ENCODE assay signal across 18 cellular contexts in the genomic region with DNA sequence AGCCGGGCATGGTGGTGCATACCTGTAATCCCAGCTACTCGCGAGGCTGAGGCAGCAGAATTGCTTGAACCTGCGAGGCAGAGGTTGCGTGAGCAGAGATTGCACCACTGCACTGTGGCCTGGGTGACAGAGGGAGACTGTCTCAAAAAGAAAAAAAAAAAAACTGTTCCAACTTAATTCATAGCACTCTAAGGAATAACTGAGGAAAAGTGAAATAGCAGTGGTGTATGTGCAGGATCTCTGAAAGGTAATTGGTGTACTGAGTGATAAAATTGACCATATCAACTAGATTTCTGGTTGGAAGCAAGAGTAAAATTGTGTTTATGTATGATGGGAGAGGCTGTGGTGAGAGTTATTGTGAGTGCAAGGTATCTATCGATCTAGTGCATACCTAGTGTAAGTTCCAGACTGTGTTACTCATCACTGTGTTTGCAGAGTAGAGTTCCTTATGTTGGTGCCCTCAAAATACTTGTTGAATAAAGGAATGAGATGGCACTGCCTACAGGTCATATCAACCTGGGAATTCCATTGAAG. TPM values are rescaled to one million over a fixed set of nuclear protein-coding genes. Genes with fewer than 3 reads are reported as not detected.
A peak's percentile ranks its signal among the peaks of the same experiment; 100 is the strongest.
DNase-seq lines count a peak whose midpoint lies in the region; ATAC-seq and TF ChIP-seq lines count a peak whose summit lies in the region.
"Had no signal": no experiment of that assay in that cellular context is flagged by ENCODE, and none has a peak within 500 bp of the region (broad histone marks: within the 10 kb centered on the region; RNA-seq: fewer than 3 reads in every experiment).

No MANE protein-coding gene starts in this region.

- intact Hi-C loops in activated naive CD4-positive, alpha-beta T cell treated with anti-CD3 and anti-CD28 coated beads for 36 hours (cut with micrococcal nuclease): no loop called here
- intact Hi-C loops in Panc1 (cut with micrococcal nuclease; ENCODE audit: unreplicated experiment) (no loop called here), gastrocnemius medialis (cut with DNase I; ENCODE audit: low total_unique reads) (no loop called here)

- H3K9me3 ChIP-seq in Panc1 (ENCODE audit: control insufficient read depth, insufficient read depth, low read depth, low read length) (no peaks in the 10 kb centered on the region), gastrocnemius medialis (no peaks in the 10 kb centered on the region), HAP-1 (no peaks in the 10 kb centered on the region)
- no peaks in the 10 kb centered on the region for H3K9me3 ChIP-seq in CD8-positive, alpha-beta memory T cell (ENCODE audit: low read length)
- H3K9me3 ChIP-seq: spleen had no signal

- H3K4me1 Mint-ChIP-seq in activated naive CD4-positive, alpha-beta T cell treated with anti-CD3 and anti-CD28 coated beads, Interleukin-2, amount 50 U/mL, for 24 hours: peaks cover 95% of the 10 kb centered on the region
- peaks cover 82% of the 10 kb centered on the region for H3K4me1 Mint-ChIP-seq in activated naive CD4-positive, alpha-beta T cell treated with anti-CD3 and anti-CD28 coated beads for 36 hours (ENCODE audit: low read depth)
- H3K4me1 Mint-ChIP-seq in CD8-positive, alpha-beta memory T cell: peaks cover 89 to 99% (median 99%) of the 10 kb centered on the region in 3 donors

- no peak overlapping the region for H3K27ac ChIP-seq in Panc1 (ENCODE audit: low read length)
- no peak overlapping the region for H3K27ac ChIP-seq in foreskin keratinocyte
- peak overlapping the region in 3 of 4 donors; percentile 9 to 97 (median 24) for H3K27ac ChIP-seq in gastrocnemius medialis
- H3K27ac ChIP-seq in CD8-positive, alpha-beta memory T cell (ENCODE audit: low read depth, low read length): no peak overlapping the region
- H3K27ac ChIP-seq: brain microvascular endothelial cell, HL-60, spleen had no signal

- DNase-seq in activated naive CD4-positive, alpha-beta T cell treated with anti-CD3 and anti-CD28 coated beads for 36 hours: no peak
- DNase-seq in Panc1 (ENCODE audit: low read depth, low spot score) (no peak), foreskin keratinocyte (peak; percentile 29 to 44), gastrocnemius medialis (peak in 1 of 2 donors; percentile 63), HAP-1 (ENCODE audit: low spot score in 2 of 2) (no peak)
- no peak for DNase-seq in CD8-positive, alpha-beta memory T cell
- DNase-seq: activated CD8-positive, alpha-beta T cell treated with anti-CD3 and anti-CD28 coated beads for 36 hours; activated gamma-delta T cell; brain microvascular endothelial cell; Karpas-422; mesendoderm; NCI-H1694 treated with DMSO at 0.1 percent for 48 hours; NCI-H510A treated with DMSO at 0.1 percent for 48 hours; spleen; T-helper 9 cell had no signal

- no TSS peak for BruUV-seq in Panc1 (replicated peaks; lab: Mats Ljungman, UMichigan)

- H3K27me3 ChIP-seq in Panc1 (ENCODE audit: control insufficient read depth, insufficient read depth, low read length) (no peaks in the 10 kb centered on the region), foreskin keratinocyte (no peaks in the 10 kb centered on the region), gastrocnemius medialis (no peaks in the 10 kb centered on the region), HAP-1 (ENCODE audit: low read depth) (no peaks in the 10 kb centered on the region)
- no peaks in the 10 kb centered on the region for H3K27me3 ChIP-seq in CD8-positive, alpha-beta memory T cell (ENCODE audit: insufficient read depth, low read length, poor library complexity, severe bottlenecking)
- H3K27me3 ChIP-seq: brain microvascular endothelial cell, spleen had no signal

- TF ChIP-seq CTCF in Panc1 (IDR thresholded peaks at IDR 0.05) (no peak), foreskin keratinocyte (conservative IDR thresholded peaks at IDR 0.05) (no peak), gastrocnemius medialis (IDR thresholded peaks at IDR 0.05 in 4 of 5, conservative IDR thresholded peaks at IDR 0.05 in 1 of 5) (no peak)

- H3K36me3 ChIP-seq in Panc1 (ENCODE audit: control insufficient read depth, insufficient read depth, low read length) (no peaks in the 10 kb centered on the region; the same call in 1 of the 2 replicates), gastrocnemius medialis (no peaks in the 10 kb centered on the region), HAP-1 (replicated peaks) (peaks cover 10% of the 10 kb centered on the region; the same call in 1 of the 2 replicates)
- H3K36me3 ChIP-seq in CD8-positive, alpha-beta memory T cell (ENCODE audit: insufficient read depth, low read length): no peaks in the 10 kb centered on the region
- H3K36me3 ChIP-seq: brain microvascular endothelial cell had no signal

- peak overlapping the region; percentile 15 for H3K4me3 Mint-ChIP-seq in activated naive CD4-positive, alpha-beta T cell treated with anti-CD3 and anti-CD28 coated beads, Interleukin-2, amount 50 U/mL, for 24 hours
- H3K4me3 Mint-ChIP-seq in activated naive CD4-positive, alpha-beta T cell treated with anti-CD3 and anti-CD28 coated beads for 36 hours: no peak overlapping the region
- peak overlapping the region in 3 of 7 donors; percentile 1 to 36 (median 14) for H3K4me3 Mint-ChIP-seq in CD8-positive, alpha-beta memory T cell
- H3K4me3 Mint-ChIP-seq: activated CD8-positive, alpha-beta T cell treated with anti-CD3 and anti-CD28 coated beads for 36 hours had no signal

- H3K36me3 Mint-ChIP-seq in activated naive CD4-positive, alpha-beta T cell treated with anti-CD3 and anti-CD28 coated beads, Interleukin-2, amount 50 U/mL, for 24 hours: peaks cover 14% of the 10 kb centered on the region
- peaks cover 34% of the 10 kb centered on the region for H3K36me3 Mint-ChIP-seq in activated naive CD4-positive, alpha-beta T cell treated with anti-CD3 and anti-CD28 coated beads for 36 hours (ENCODE audit: low read depth)
- peaks cover 0 to 33% (median 15%) of the 10 kb centered on the region in 3 donors for H3K36me3 Mint-ChIP-seq in CD8-positive, alpha-beta memory T cell

- in situ Hi-C loops in Panc1 (cut with HindIII; ENCODE audit: low pct_unique_long_range_greater_than_20kb, low sequenced_read_pairs) (no loop called here), gastrocnemius medialis (cut with MboI; ENCODE audit: low sequenced_read_pairs in 4 of 4) (no loop called here), HAP-1 (cut with MboI; ENCODE audit: low sequenced_read_pairs) (no loop called here)

- H3K4me3 ChIP-seq in Panc1 (ENCODE audit: low read depth in 2 of 2, low read length in 2 of 2): no peak overlapping the region
- no peak overlapping the region for H3K4me3 ChIP-seq in gastrocnemius medialis
- H3K4me3 ChIP-seq in CD8-positive, alpha-beta memory T cell (ENCODE audit: low read length): no peak overlapping the region
- H3K4me3 ChIP-seq in HAP-1: no peak overlapping the region
- H3K4me3 ChIP-seq: spleen had no signal

- POLR2A ChIA-PET in Panc1 (lab: Charles Lee): no interaction called here
- POLR2A ChIA-PET in CD8-positive, alpha-beta memory T cell (lab: Charles Lee): no interaction called here

- ATAC-seq in Panc1 (peak; percentile 89), foreskin keratinocyte (peak; percentile 62), gastrocnemius medialis (peak in 1 of 2 donors; percentile 43), GM21528 (IDR thresholded peaks at IDR 0.05; ENCODE audit: low FRiP score, unreplicated experiment) (no peak)
- ATAC-seq: activated CD8-positive, alpha-beta T cell treated with anti-CD3 and anti-CD28 coated beads for 36 hours had no signal

- no peaks in the 10 kb centered on the region for H3K27me3 Mint-ChIP-seq in activated naive CD4-positive, alpha-beta T cell treated with anti-CD3 and anti-CD28 coated beads, Interleukin-2, amount 50 U/mL, for 24 hours
- H3K27me3 Mint-ChIP-seq in activated naive CD4-positive, alpha-beta T cell treated with anti-CD3 and anti-CD28 coated beads for 36 hours (ENCODE audit: low read depth): no peaks in the 10 kb centered on the region
- no peaks in the 10 kb centered on the region for H3K27me3 Mint-ChIP-seq in CD8-positive, alpha-beta memory T cell
- H3K27me3 Mint-ChIP-seq: activated CD8-positive, alpha-beta T cell treated with anti-CD3 and anti-CD28 coated beads for 36 hours had no signal

- CTCF ChIA-PET in activated naive CD4-positive, alpha-beta T cell treated with anti-CD3 and anti-CD28 coated beads for 36 hours (lab: Charles Lee): interaction anchor here (0.6 kb wide), 1 partner anchor 11 kb away, joined by 3 read pairs; no protein-coding TSS in a partner anchor
- CTCF ChIA-PET in Panc1 (lab: Charles Lee): no interaction called here
- CTCF ChIA-PET in CD8-positive, alpha-beta memory T cell (lab: Charles Lee): no interaction called here

- no peak for TF ChIP-seq POLR2A in gastrocnemius medialis (IDR thresholded peaks at IDR 0.05)

- H3K4me1 ChIP-seq in Panc1 (ENCODE audit: control insufficient read depth, insufficient read depth, low read length) (peaks cover 46% of the 10 kb centered on the region), foreskin keratinocyte (peaks cover 39% of the 10 kb centered on the region), gastrocnemius medialis (peaks cover 77 to 89% of the 10 kb centered on the region in 2 donors), HAP-1 (peaks cover 24% of the 10 kb centered on the region)
- peaks cover 64% of the 10 kb centered on the region for H3K4me1 ChIP-seq in CD8-positive, alpha-beta memory T cell (ENCODE audit: insufficient read depth, low read length)

- no peak overlapping the region for H3K27ac Mint-ChIP-seq in activated naive CD4-positive, alpha-beta T cell treated with anti-CD3 and anti-CD28 coated beads, Interleukin-2, amount 50 U/mL, for 24 hours
- H3K27ac Mint-ChIP-seq in activated naive CD4-positive, alpha-beta T cell treated with anti-CD3 and anti-CD28 coated beads for 36 hours: no peak overlapping the region
- peak overlapping the region in 3 of 8 donors; percentile 2 to 61 (median 9) for H3K27ac Mint-ChIP-seq in CD8-positive, alpha-beta memory T cell

- no peaks in the 10 kb centered on the region for H3K9me3 Mint-ChIP-seq in activated naive CD4-positive, alpha-beta T cell treated with anti-CD3 and anti-CD28 coated beads, Interleukin-2, amount 50 U/mL, for 24 hours
- H3K9me3 Mint-ChIP-seq in activated naive CD4-positive, alpha-beta T cell treated with anti-CD3 and anti-CD28 coated beads for 36 hours: no peaks in the 10 kb centered on the region
- no peaks in the 10 kb centered on the region for H3K9me3 Mint-ChIP-seq in CD8-positive, alpha-beta memory T cell
- H3K9me3 Mint-ChIP-seq: activated CD8-positive, alpha-beta T cell treated with anti-CD3 and anti-CD28 coated beads for 36 hours had no signal

RNA-seq across cellular contexts. Expression of a gene that starts 6.3 kb away (rescaled TPM):
- total RNA-seq in activated naive CD4-positive, alpha-beta T cell treated with anti-CD3 and anti-CD28 coated beads for 36 hours: 100 to 1,000 TPM; 221 to 224 TPM
- 190 TPM for total RNA-seq in Panc1 (2021; ENCODE audit: unreplicated experiment)
- 85.1 TPM for polyA plus RNA-seq in Panc1 (2012; ENCODE audit: insufficient read length)
- total RNA-seq in foreskin keratinocyte: 126 and 129 TPM in 2 replicates
- 28.3 and 34.9 TPM in 2 replicates for polyA plus RNA-seq in foreskin keratinocyte
- total RNA-seq in gastrocnemius medialis: 10 to 100 TPM; 10.5 to 23.0 (median 13.1) TPM
- total RNA-seq in CD8-positive, alpha-beta memory T cell: 100 to 1,000 TPM; 197 to 198 TPM
- polyA plus RNA-seq in CD8-positive, alpha-beta memory T cell: 63.1 TPM

Comparison
In these comparisons a context has a peak if more than half of its experiments do, and no peak if none do; other contexts are left out.
1. DNase-seq: peak in foreskin keratinocyte (2 of 2); none in activated naive CD4-positive, alpha-beta T cell treated with anti-CD3 and anti-CD28 coated beads for 36 hours (single experiment), Panc1 (single experiment), CD8-positive, alpha-beta memory T cell (0 of 5) and HAP-1 (0 of 2).
2. H3K27ac ChIP-seq: peak in gastrocnemius medialis (3 of 4); none in Panc1 (single experiment), foreskin keratinocyte (single experiment) and CD8-positive, alpha-beta memory T cell (single experiment).